Comparison of ENCODE assay signal across 1 cellular context in genomic region chr2:113756088-113757058, GRCh38.
TF ChIP-seq lines count a peak whose summit lies in the region.

Gene SLC35F5, minus strand, starts transcription at chr2:113756642. Its CDS starts 233 bp downstream, at chr2:113756409.

TF ChIP-seq in HEK293, 187 proteins besides CTCF, POLR2A, EP300 and RAD21 (continued from another document and continues in another):
- TF ChIP-seq ZNF645 (tag by site-specific recombination; IDR thresholded peaks at IDR 0.05) (no peak), ZNF530 (tag by site-specific recombination; IDR thresholded peaks at IDR 0.05; ENCODE audit: low read depth) (no peak), HIC1 (tag by site-specific recombination; IDR thresholded peaks at IDR 0.05) (peak; percentile 87), TCF7L2 (IDR thresholded peaks at IDR 0.05; ENCODE audit: borderline replicate concordance, low read depth, low read length) (no peak), ZSCAN18 (tag by site-specific recombination; IDR thresholded peaks at IDR 0.05) (no peak), ZNF211 (tag by site-specific recombination; IDR thresholded peaks at IDR 0.05; ENCODE audit: low read depth) (no peak), ZNF510 (tag by site-specific recombination; IDR thresholded peaks at IDR 0.05; ENCODE audit: insufficient replicate concordance) (no peak), ZNF155 (tag by site-specific recombination; IDR thresholded peaks at IDR 0.05) (no peak), ZNF600 (tag by site-specific recombination; IDR thresholded peaks at IDR 0.05) (peak; percentile 84; the same call in 1 of the 2 replicates), ZNF549 (tag by site-specific recombination; IDR thresholded peaks at IDR 0.05) (no peak), IKZF3 (tag by site-specific recombination; IDR thresholded peaks at IDR 0.05) (no peak), ZBTB49 (tag by site-specific recombination; IDR thresholded peaks at IDR 0.05; ENCODE audit: low read depth) (no peak), HOXC10 (CRISPR knock-in tag; IDR thresholded peaks at IDR 0.05) (0 out of 2 replicates have a peak, but pooled peaks have one; percentile 89), ZNF610 (tag by site-specific recombination; IDR thresholded peaks at IDR 0.05; ENCODE audit: borderline replicate concordance) (no peak), KLF7 (tag by site-specific recombination; IDR thresholded peaks at IDR 0.05; ENCODE audit: borderline replicate concordance) (no peak), AEBP2 (tag by site-specific recombination; IDR thresholded peaks at IDR 0.05; ENCODE audit: borderline replicate concordance) (no peak), ZNF223 (tag by site-specific recombination; IDR thresholded peaks at IDR 0.05) (no peak), ZNF302 (tag by site-specific recombination; IDR thresholded peaks at IDR 0.05; ENCODE audit: low read depth) (no peak), ZNF658 (tag by site-specific recombination; IDR thresholded peaks at IDR 0.05) (no peak), ZNF148 (tag by site-specific recombination; IDR thresholded peaks at IDR 0.05; ENCODE audit: borderline replicate concordance) (no peak), ZIC2 (tag by site-specific recombination; IDR thresholded peaks at IDR 0.05) (peak; percentile 30; the same call in 1 of the 2 replicates), SALL2 (tag by site-specific recombination; IDR thresholded peaks at IDR 0.05; ENCODE audit: borderline replicate concordance) (no peak), ZNF473 (tag by site-specific recombination; IDR thresholded peaks at IDR 0.05) (no peak), ZBTB17 (tag by site-specific recombination; IDR thresholded peaks at IDR 0.05) (peak; percentile 89), ZNF548 (tag by site-specific recombination; IDR thresholded peaks at IDR 0.05) (no peak), ZNF175 (tag by site-specific recombination; IDR thresholded peaks at IDR 0.05) (no peak), ZEB2 (tag by site-specific recombination; IDR thresholded peaks at IDR 0.05) (peak; percentile 68), ZNF623 (tag by site-specific recombination; IDR thresholded peaks at IDR 0.05) (no peak), ZNF692 (tag by site-specific recombination; IDR thresholded peaks at IDR 0.05) (peak; percentile 66), WT1 (tag by site-specific recombination; IDR thresholded peaks at IDR 0.05) (no peak), ZNF10 (tag by site-specific recombination; IDR thresholded peaks at IDR 0.05) (no peak), ZNF19 (tag by site-specific recombination; IDR thresholded peaks at IDR 0.05; ENCODE audit: low read depth) (no peak), ZNF704 (tag by site-specific recombination; IDR thresholded peaks at IDR 0.05) (no peak), ZNF521 (tag by site-specific recombination; IDR thresholded peaks at IDR 0.05) (no peak), ZNF121 (tag by site-specific recombination; IDR thresholded peaks at IDR 0.05) (no peak), RBAK (tag by site-specific recombination; IDR thresholded peaks at IDR 0.05) (no peak), HOXD13 (CRISPR knock-in tag; IDR thresholded peaks at IDR 0.05; ENCODE audit: borderline replicate concordance) (peak; percentile 62; the same call in 1 of the 2 replicates), ZNF18 (tag by site-specific recombination; IDR thresholded peaks at IDR 0.05) (no peak), ZNF792 (tag by site-specific recombination; IDR thresholded peaks at IDR 0.05) (0 out of 2 replicates have a peak, but pooled peaks have one; percentile 31), KLF17 (tag by site-specific recombination; IDR thresholded peaks at IDR 0.05) (peak; percentile 33; the same call in 1 of the 2 replicates), ZNF24 (tag by site-specific recombination; IDR thresholded peaks at IDR 0.05) (0 out of 2 replicates have a peak, but pooled peaks have one; percentile 46), ZNF174 (tag by site-specific recombination; IDR thresholded peaks at IDR 0.05) (no peak), EGR2 (tag by site-specific recombination; IDR thresholded peaks at IDR 0.05; ENCODE audit: low read depth) (peak; percentile 59), BCL11A (tag by site-specific recombination; IDR thresholded peaks at IDR 0.05; ENCODE audit: low read depth) (no peak), ZBTB48 (tag by site-specific recombination; IDR thresholded peaks at IDR 0.05) (peak; percentile 64), ZNF16 (tag by site-specific recombination; IDR thresholded peaks at IDR 0.05; ENCODE audit: low read depth) (no peak), ZNF560 (tag by site-specific recombination; IDR thresholded peaks at IDR 0.05; ENCODE audit: borderline replicate concordance) (no peak), SCRT2 (tag by site-specific recombination; IDR thresholded peaks at IDR 0.05) (no peak), ZNF404 (tag by site-specific recombination; IDR thresholded peaks at IDR 0.05) (no peak), ZBTB1 (tag by site-specific recombination; IDR thresholded peaks at IDR 0.05) (no peak)
